In genomic region chr1:52037402-52037814, GRCh38 we compare ENCODE assay signal across 2 cellular contexts.
TF ChIP-seq lines count a peak whose summit lies in the region.

No MANE protein-coding gene starts in this region.

TF ChIP-seq in K562, 482 proteins besides CTCF, POLR2A, EP300 and RAD21:
- TF ChIP-seq CEBPG (CRISPR knock-in tag; IDR thresholded peaks at IDR 0.05) (peak; percentile 69), CEBPG (tag; conservative IDR thresholded peaks at IDR 0.05 in 1 of 2, IDR thresholded peaks at IDR 0.05 in 1 of 2) (peak; percentile 77 to 91), ZNF75A (CRISPR knock-in tag; IDR thresholded peaks at IDR 0.05) (no peak), HMG20A (CRISPR knock-in tag; conservative IDR thresholded peaks at IDR 0.05) (no peak), RUNX1 (IDR thresholded peaks at IDR 0.05; ENCODE audit: low read depth) (no peak), DEAF1 (CRISPR knock-in tag; IDR thresholded peaks at IDR 0.05) (no peak), ZBTB34 (CRISPR knock-in tag; IDR thresholded peaks at IDR 0.05) (no peak), ZNF668 (CRISPR knock-in tag; IDR thresholded peaks at IDR 0.05) (no peak), CBX1 (IDR thresholded peaks at IDR 0.05; ENCODE audit: low read depth) (no peak), ZC3H8 (IDR thresholded peaks at IDR 0.05) (no peak), CEBPB (tag; IDR thresholded peaks at IDR 0.05) (peak; percentile 96)
- TF ChIP-seq, protein P1, sequence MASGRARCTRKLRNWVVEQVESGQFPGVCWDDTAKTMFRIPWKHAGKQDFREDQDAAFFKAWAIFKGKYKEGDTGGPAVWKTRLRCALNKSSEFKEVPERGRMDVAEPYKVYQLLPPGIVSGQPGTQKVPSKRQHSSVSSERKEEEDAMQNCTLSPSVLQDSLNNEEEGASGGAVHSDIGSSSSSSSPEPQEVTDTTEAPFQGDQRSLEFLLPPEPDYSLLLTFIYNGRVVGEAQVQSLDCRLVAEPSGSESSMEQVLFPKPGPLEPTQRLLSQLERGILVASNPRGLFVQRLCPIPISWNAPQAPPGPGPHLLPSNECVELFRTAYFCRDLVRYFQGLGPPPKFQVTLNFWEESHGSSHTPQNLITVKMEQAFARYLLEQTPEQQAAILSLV (tag; IDR thresholded peaks at IDR 0.05), result 0 out of 2 replicates have a peak, but pooled peaks have one; percentile 28

TF ChIP-seq in HepG2, 621 proteins besides CTCF, POLR2A, EP300 and RAD21 (continues in another document):
- TF ChIP-seq, protein P2, sequence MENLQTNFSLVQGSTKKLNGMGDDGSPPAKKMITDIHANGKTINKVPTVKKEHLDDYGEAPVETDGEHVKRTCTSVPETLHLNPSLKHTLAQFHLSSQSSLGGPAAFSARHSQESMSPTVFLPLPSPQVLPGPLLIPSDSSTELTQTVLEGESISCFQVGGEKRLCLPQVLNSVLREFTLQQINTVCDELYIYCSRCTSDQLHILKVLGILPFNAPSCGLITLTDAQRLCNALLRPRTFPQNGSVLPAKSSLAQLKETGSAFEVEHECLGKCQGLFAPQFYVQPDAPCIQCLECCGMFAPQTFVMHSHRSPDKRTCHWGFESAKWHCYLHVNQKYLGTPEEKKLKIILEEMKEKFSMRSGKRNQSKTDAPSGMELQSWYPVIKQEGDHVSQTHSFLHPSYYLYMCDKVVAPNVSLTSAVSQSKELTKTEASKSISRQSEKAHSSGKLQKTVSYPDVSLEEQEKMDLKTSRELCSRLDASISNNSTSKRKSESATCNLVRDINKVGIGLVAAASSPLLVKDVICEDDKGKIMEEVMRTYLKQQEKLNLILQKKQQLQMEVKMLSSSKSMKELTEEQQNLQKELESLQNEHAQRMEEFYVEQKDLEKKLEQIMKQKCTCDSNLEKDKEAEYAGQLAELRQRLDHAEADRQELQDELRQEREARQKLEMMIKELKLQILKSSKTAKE (CRISPR knock-in tag; IDR thresholded peaks at IDR 0.05; ENCODE audit: borderline replicate concordance), result peak; percentile 94
- TF ChIP-seq SKI (IDR thresholded peaks at IDR 0.05; ENCODE audit: partially characterized antibody) (peak; percentile 81), KDM2A (CRISPR knock-in tag; IDR thresholded peaks at IDR 0.05; ENCODE audit: borderline replicate concordance, low read depth) (no peak; the same call in 1 of the 2 replicates), TP53 (CRISPR knock-in tag; conservative IDR thresholded peaks at IDR 0.05) (0 out of 2 replicates have a peak, but pooled peaks have one; percentile 50), ZBTB43 (CRISPR knock-in tag; conservative IDR thresholded peaks at IDR 0.05) (peak; percentile 77), HES4 (CRISPR knock-in tag; IDR thresholded peaks at IDR 0.05; ENCODE audit: borderline replicate concordance) (no peak), JUNB (CRISPR knock-in tag; IDR thresholded peaks at IDR 0.05; ENCODE audit: borderline replicate concordance) (no peak), THAP11 (CRISPR knock-in tag; IDR thresholded peaks at IDR 0.05) (peak; percentile 87), AKNA (CRISPR knock-in tag; IDR thresholded peaks at IDR 0.05; ENCODE audit: borderline replicate concordance) (no peak), SP5 (CRISPR knock-in tag; IDR thresholded peaks at IDR 0.05; ENCODE audit: borderline replicate concordance, low read depth) (peak; percentile 66), ZNF329 (CRISPR knock-in tag; IDR thresholded peaks at IDR 0.05; ENCODE audit: low read depth) (no peak), ZNF724P (CRISPR knock-in tag; IDR thresholded peaks at IDR 0.05; ENCODE audit: borderline replicate concordance) (peak; percentile 49; the same call in 1 of the 2 replicates), ELF3 (CRISPR knock-in tag; IDR thresholded peaks at IDR 0.05) (peak; percentile 92), RCOR2 (CRISPR knock-in tag; IDR thresholded peaks at IDR 0.05) (peak; percentile 94), GTF2F1 (IDR thresholded peaks at IDR 0.05; ENCODE audit: low read length) (no peak), SUZ12 (IDR thresholded peaks at IDR 0.05; ENCODE audit: low read depth, low read length) (no peak)
- TF ChIP-seq, protein P3, sequence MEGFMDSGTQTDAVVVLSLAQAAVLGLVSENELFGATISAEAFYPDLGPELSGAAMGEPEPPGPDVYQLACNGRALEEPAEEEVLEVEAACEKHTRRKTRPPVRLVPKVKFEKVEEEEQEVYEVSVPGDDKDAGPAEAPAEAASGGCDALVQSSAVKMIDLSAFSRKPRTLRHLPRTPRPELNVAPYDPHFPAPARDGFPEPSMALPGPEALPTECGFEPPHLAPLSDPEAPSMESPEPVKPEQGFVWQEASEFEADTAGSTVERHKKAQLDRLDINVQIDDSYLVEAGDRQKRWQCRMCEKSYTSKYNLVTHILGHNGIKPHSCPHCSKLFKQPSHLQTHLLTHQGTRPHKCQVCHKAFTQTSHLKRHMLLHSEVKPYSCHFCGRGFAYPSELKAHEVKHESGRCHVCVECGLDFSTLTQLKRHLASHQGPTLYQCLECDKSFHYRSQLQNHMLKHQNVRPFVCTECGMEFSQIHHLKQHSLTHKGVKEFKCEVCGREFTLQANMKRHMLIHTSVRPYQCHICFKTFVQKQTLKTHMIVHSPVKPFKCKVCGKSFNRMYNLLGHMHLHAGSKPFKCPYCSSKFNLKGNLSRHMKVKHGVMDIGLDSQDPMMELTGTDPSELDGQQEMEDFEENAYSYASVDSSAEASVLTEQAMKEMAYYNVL (CRISPR knock-in tag; IDR thresholded peaks at IDR 0.05; ENCODE audit: borderline replicate concordance), result 0 out of 2 replicates have a peak, but pooled peaks have one; percentile 39
- TF ChIP-seq, protein P4, sequence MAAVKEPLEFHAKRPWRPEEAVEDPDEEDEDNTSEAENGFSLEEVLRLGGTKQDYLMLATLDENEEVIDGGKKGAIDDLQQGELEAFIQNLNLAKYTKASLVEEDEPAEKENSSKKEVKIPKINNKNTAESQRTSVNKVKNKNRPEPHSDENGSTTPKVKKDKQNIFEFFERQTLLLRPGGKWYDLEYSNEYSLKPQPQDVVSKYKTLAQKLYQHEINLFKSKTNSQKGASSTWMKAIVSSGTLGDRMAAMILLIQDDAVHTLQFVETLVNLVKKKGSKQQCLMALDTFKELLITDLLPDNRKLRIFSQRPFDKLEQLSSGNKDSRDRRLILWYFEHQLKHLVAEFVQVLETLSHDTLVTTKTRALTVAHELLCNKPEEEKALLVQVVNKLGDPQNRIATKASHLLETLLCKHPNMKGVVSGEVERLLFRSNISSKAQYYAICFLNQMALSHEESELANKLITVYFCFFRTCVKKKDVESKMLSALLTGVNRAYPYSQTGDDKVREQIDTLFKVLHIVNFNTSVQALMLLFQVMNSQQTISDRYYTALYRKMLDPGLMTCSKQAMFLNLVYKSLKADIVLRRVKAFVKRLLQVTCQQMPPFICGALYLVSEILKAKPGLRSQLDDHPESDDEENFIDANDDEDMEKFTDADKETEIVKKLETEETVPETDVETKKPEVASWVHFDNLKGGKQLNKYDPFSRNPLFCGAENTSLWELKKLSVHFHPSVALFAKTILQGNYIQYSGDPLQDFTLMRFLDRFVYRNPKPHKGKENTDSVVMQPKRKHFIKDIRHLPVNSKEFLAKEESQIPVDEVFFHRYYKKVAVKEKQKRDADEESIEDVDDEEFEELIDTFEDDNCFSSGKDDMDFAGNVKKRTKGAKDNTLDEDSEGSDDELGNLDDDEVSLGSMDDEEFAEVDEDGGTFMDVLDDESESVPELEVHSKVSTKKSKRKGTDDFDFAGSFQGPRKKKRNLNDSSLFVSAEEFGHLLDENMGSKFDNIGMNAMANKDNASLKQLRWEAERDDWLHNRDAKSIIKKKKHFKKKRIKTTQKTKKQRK (IDR thresholded peaks at IDR 0.05; ENCODE audit: low read length), result no peak
- TF ChIP-seq, protein P5, sequence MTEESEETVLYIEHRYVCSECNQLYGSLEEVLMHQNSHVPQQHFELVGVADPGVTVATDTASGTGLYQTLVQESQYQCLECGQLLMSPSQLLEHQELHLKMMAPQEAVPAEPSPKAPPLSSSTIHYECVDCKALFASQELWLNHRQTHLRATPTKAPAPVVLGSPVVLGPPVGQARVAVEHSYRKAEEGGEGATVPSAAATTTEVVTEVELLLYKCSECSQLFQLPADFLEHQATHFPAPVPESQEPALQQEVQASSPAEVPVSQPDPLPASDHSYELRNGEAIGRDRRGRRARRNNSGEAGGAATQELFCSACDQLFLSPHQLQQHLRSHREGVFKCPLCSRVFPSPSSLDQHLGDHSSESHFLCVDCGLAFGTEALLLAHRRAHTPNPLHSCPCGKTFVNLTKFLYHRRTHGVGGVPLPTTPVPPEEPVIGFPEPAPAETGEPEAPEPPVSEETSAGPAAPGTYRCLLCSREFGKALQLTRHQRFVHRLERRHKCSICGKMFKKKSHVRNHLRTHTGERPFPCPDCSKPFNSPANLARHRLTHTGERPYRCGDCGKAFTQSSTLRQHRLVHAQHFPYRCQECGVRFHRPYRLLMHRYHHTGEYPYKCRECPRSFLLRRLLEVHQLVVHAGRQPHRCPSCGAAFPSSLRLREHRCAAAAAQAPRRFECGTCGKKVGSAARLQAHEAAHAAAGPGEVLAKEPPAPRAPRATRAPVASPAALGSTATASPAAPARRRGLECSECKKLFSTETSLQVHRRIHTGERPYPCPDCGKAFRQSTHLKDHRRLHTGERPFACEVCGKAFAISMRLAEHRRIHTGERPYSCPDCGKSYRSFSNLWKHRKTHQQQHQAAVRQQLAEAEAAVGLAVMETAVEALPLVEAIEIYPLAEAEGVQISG (CRISPR knock-in tag; IDR thresholded peaks at IDR 0.05), result peak; percentile 66
- TF ChIP-seq, protein P6, sequence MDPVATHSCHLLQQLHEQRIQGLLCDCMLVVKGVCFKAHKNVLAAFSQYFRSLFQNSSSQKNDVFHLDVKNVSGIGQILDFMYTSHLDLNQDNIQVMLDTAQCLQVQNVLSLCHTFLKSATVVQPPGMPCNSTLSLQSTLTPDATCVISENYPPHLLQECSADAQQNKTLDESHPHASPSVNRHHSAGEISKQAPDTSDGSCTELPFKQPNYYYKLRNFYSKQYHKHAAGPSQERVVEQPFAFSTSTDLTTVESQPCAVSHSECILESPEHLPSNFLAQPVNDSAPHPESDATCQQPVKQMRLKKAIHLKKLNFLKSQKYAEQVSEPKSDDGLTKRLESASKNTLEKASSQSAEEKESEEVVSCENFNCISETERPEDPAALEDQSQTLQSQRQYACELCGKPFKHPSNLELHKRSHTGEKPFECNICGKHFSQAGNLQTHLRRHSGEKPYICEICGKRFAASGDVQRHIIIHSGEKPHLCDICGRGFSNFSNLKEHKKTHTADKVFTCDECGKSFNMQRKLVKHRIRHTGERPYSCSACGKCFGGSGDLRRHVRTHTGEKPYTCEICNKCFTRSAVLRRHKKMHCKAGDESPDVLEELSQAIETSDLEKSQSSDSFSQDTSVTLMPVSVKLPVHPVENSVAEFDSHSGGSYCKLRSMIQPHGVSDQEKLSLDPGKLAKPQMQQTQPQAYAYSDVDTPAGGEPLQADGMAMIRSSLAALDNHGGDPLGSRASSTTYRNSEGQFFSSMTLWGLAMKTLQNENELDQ (CRISPR knock-in tag; IDR thresholded peaks at IDR 0.05; ENCODE audit: borderline replicate concordance), result no peak
- TF ChIP-seq, protein P7, sequence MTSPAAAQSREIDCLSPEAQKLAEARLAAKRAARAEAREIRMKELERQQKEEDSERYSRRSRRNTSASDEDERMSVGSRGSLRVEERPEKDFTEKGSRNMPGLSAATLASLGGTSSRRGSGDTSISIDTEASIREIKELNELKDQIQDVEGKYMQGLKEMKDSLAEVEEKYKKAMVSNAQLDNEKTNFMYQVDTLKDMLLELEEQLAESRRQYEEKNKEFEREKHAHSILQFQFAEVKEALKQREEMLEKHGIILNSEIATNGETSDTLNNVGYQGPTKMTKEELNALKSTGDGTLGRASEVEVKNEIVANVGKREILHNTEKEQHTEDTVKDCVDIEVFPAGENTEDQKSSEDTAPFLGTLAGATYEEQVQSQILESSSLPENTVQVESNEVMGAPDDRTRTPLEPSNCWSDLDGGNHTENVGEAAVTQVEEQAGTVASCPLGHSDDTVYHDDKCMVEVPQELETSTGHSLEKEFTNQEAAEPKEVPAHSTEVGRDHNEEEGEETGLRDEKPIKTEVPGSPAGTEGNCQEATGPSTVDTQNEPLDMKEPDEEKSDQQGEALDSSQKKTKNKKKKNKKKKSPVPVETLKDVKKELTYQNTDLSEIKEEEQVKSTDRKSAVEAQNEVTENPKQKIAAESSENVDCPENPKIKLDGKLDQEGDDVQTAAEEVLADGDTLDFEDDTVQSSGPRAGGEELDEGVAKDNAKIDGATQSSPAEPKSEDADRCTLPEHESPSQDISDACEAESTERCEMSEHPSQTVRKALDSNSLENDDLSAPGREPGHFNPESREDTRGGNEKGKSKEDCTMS (CRISPR knock-in tag; conservative IDR thresholded peaks at IDR 0.05), result no peak
- TF ChIP-seq, protein P8, sequence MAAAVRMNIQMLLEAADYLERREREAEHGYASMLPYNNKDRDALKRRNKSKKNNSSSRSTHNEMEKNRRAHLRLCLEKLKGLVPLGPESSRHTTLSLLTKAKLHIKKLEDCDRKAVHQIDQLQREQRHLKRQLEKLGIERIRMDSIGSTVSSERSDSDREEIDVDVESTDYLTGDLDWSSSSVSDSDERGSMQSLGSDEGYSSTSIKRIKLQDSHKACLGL (CRISPR knock-in tag; IDR thresholded peaks at IDR 0.05), result no peak
